In the genomic region with DNA sequence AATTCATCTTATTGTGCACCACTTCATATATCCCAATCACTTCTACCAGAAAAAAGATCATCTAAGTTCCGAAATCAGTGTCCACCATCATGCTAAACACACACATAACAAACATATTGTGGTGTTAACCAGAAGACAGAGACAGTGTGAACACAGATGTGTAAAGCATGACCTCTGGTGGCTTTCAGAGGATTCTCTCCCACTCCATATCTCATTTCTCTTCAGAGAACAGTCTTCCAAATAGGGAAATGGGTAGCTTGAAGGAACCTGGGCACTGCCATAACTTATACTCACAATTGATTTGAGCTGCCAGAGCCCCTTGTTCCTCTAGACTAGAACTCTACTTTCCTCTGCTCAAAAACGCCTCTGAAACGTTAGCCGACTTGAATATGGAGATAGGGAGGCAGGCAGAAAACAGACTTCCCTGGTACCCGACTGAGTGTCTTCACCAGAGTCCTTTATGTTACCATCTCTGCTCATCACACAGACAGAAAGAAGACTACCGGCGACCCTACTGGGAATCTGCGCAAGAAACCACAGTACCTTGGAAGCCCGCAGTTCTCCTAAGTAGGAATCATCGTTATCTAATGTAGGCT, we compare ENCODE assay signal across 8 cellular contexts. TPM values are rescaled to one million over a fixed set of nuclear protein-coding genes. Genes with fewer than 3 reads are reported as not detected.
DNase-seq lines count a peak whose midpoint lies in the region; ATAC-seq and TF ChIP-seq lines count a peak whose summit lies in the region.

No MANE protein-coding gene starts in this region.

- H3K4me3 Mint-ChIP-seq in activated T-helper 1 cell treated with anti-CD3 and anti-CD28 coated beads, Interleukin-12 subunit alpha, Interleukin-12 subunit beta, Interleukin-2, Interleukin-4 antibody, amounts not matched to agents 30 ng/mL and 10 ng/mL and 1 ng/mL, durations not matched to agents 14 hours and 24 hours and 36 hours, result no peak overlapping the region
- H3K4me3 Mint-ChIP-seq in stimulated activated naive B cell treated with anti-CD40 and anti-IgM and Interleukin-4, amounts not matched to agents 10 μg/mL and 1 μg/mL and 100 μg/mL, for 72 hours, result peak overlapping the region; percentile 83

- no peaks in the 10 kb centered on the region for H3K36me3 ChIP-seq in HUES48 (ENCODE audit: control insufficient read depth, insufficient read depth, low read length)
- no peaks in the 10 kb centered on the region for H3K36me3 ChIP-seq in thyroid gland

- H3K4me1 Mint-ChIP-seq in activated T-helper 1 cell treated with anti-CD3 and anti-CD28 coated beads, Interleukin-12 subunit alpha, Interleukin-12 subunit beta, Interleukin-2, Interleukin-4 antibody, amounts not matched to agents 30 ng/mL and 10 ng/mL and 1 ng/mL, durations not matched to agents 14 hours and 24 hours and 36 hours (ENCODE audit: low read depth), result peaks cover 42% of the 10 kb centered on the region
- peaks cover 26 to 32% of the 10 kb centered on the region in 2 donors for H3K4me1 Mint-ChIP-seq in stimulated activated naive B cell treated with anti-CD40 and anti-IgM and Interleukin-4, amounts not matched to agents 10 μg/mL and 1 μg/mL and 100 μg/mL, for 72 hours

- H3K4me3 ChIP-seq in HUES48 (ENCODE audit: low read depth, low read length), result 0 out of 2 replicates have a peak overlapping the region, but pooled peaks have one; percentile 27
- peak overlapping the region; percentile 31 for H3K4me3 ChIP-seq in right cardiac atrium (ENCODE audit: low read length)
- H3K4me3 ChIP-seq in thyroid gland (replicated peaks in 1 of 3), result no peak overlapping the region

- H3K27ac ChIP-seq in HUES48 (ENCODE audit: low read depth, low read length) (no peak overlapping the region), right cardiac atrium (ENCODE audit: low read length) (no peak overlapping the region), thyroid gland (no peak overlapping the region)

- 15% methylated on average over 10 of the region's 10 CpGs for WGBS in right cardiac atrium
- WGBS in thyroid gland, 2 donors, result 25 to 30% methylated on average over 10 of the region's 10 CpGs

- H3K27me3 ChIP-seq in HUES48 (ENCODE audit: control insufficient read depth, insufficient read depth, low read length), result peaks cover 55% of the 10 kb centered on the region
- H3K27me3 ChIP-seq in right cardiac atrium (ENCODE audit: control insufficient read depth, insufficient read depth), result no peaks in the 10 kb centered on the region
- no peaks in the 10 kb centered on the region for H3K27me3 ChIP-seq in thyroid gland

- H3K36me3 Mint-ChIP-seq in activated T-helper 1 cell treated with anti-CD3 and anti-CD28 coated beads, Interleukin-12 subunit alpha, Interleukin-12 subunit beta, Interleukin-2, Interleukin-4 antibody, amounts not matched to agents 30 ng/mL and 10 ng/mL and 1 ng/mL, durations not matched to agents 14 hours and 24 hours and 36 hours (ENCODE audit: low read depth), result peaks cover 2% of the 10 kb centered on the region
- H3K36me3 Mint-ChIP-seq in stimulated activated naive B cell treated with anti-CD40 and anti-IgM and Interleukin-4, amounts not matched to agents 10 μg/mL and 1 μg/mL and 100 μg/mL, for 72 hours, result no peaks in the 10 kb centered on the region

- H3K9ac ChIP-seq in HUES48 (ENCODE audit: low read depth, low read length), result no peak overlapping the region

- intact Hi-C loops in activated T-helper 1 cell treated with anti-CD3 and anti-CD28 coated beads, Interleukin-12 subunit alpha, Interleukin-12 subunit beta, Interleukin-2, Interleukin-4 antibody, amounts not matched to agents 30 ng/mL and 10 ng/mL and 1 ng/mL, durations not matched to agents 14 hours and 24 hours and 36 hours (cut with micrococcal nuclease), result loop anchor here (1.0 to 5.0 kb wide), 6 partner anchors 12 to 284 kb away; partner anchors contain the start of genes CLCC1, GPSM2 and TMEM167B
- intact Hi-C loops in right cardiac atrium (cut with DNase I) (loop anchor here in 1 of 4 donors (10.0 kb wide), 1 partner anchor 77 kb away; no protein-coding TSS in a partner anchor), thyroid gland (cut with DNase I) (loop anchor here (5.0 kb wide), 1 partner anchor 85 kb away; no protein-coding TSS in a partner anchor)

- TF ChIP-seq CTCF in thyroid gland (IDR thresholded peaks at IDR 0.05), result no peak

- H3K9me3 Mint-ChIP-seq in activated T-helper 1 cell treated with anti-CD3 and anti-CD28 coated beads, Interleukin-12 subunit alpha, Interleukin-12 subunit beta, Interleukin-2, Interleukin-4 antibody, amounts not matched to agents 30 ng/mL and 10 ng/mL and 1 ng/mL, durations not matched to agents 14 hours and 24 hours and 36 hours, result no peaks in the 10 kb centered on the region
- H3K9me3 Mint-ChIP-seq in stimulated activated naive B cell treated with anti-CD40 and anti-IgM and Interleukin-4, amounts not matched to agents 10 μg/mL and 1 μg/mL and 100 μg/mL, for 72 hours, result no peaks in the 10 kb centered on the region

- no peak for TF ChIP-seq POLR2A in thyroid gland (IDR thresholded peaks at IDR 0.05)

- in situ Hi-C loops in ACHN (cut with HindIII; ENCODE audit: low pct_ligation_motif_present, low pct_unique_long_range_greater_than_20kb, low sequenced_read_pairs), result no loop called here

- DNase-seq in ACHN (peak; percentile 53), GM03348 (ENCODE audit: low spot score) (peak; percentile 51), right cardiac atrium (no peak), GM19238 (ENCODE audit: insufficient read length, low spot score) (no peak), thyroid gland (no peak)
- DNase-seq in activated T-helper 1 cell treated with anti-CD3 and anti-CD28 coated beads, Interleukin-12 subunit alpha, Interleukin-12 subunit beta, Interleukin-2, Interleukin-4 antibody, amounts not matched to agents 30 ng/mL and 10 ng/mL and 1 ng/mL, durations not matched to agents 14 hours and 24 hours and 36 hours (ENCODE audit: low spot score), result no peak
- DNase-seq in stimulated activated naive B cell treated with anti-CD40 and anti-IgM and Interleukin-4, amounts not matched to agents 10 μg/mL and 1 μg/mL and 100 μg/mL, for 72 hours, result no peak

- no peaks in the 10 kb centered on the region for H3K9me3 ChIP-seq in HUES48 (ENCODE audit: control insufficient read depth, insufficient read depth, low read length)
- H3K9me3 ChIP-seq in right cardiac atrium (ENCODE audit: control insufficient read depth, low read length), result no peaks in the 10 kb centered on the region
- no peaks in the 10 kb centered on the region for H3K9me3 ChIP-seq in thyroid gland

- peak; percentile 44 to 57 for ATAC-seq in right cardiac atrium
- ATAC-seq in stimulated activated naive B cell treated with anti-CD40 and anti-IgM and Interleukin-4, amounts not matched to agents 10 μg/mL and 1 μg/mL and 100 μg/mL, for 72 hours (replicated peaks), result peak; percentile 36 to 42

- peak overlapping the region; percentile 90 for H3K27ac Mint-ChIP-seq in activated T-helper 1 cell treated with anti-CD3 and anti-CD28 coated beads, Interleukin-12 subunit alpha, Interleukin-12 subunit beta, Interleukin-2, Interleukin-4 antibody, amounts not matched to agents 30 ng/mL and 10 ng/mL and 1 ng/mL, durations not matched to agents 14 hours and 24 hours and 36 hours
- H3K27ac Mint-ChIP-seq in stimulated activated naive B cell treated with anti-CD40 and anti-IgM and Interleukin-4, amounts not matched to agents 10 μg/mL and 1 μg/mL and 100 μg/mL, for 72 hours, result peak overlapping the region; percentile 92

- H3K4me1 ChIP-seq in HUES48 (ENCODE audit: control insufficient read depth, insufficient read depth, low read length) (no peaks in the 10 kb centered on the region), right cardiac atrium (ENCODE audit: control insufficient read depth, insufficient read depth, low read length) (peaks cover 3% of the 10 kb centered on the region), thyroid gland (peaks cover 13 to 21% of the 10 kb centered on the region in 2 donors)

- H3K27me3 Mint-ChIP-seq in activated T-helper 1 cell treated with anti-CD3 and anti-CD28 coated beads, Interleukin-12 subunit alpha, Interleukin-12 subunit beta, Interleukin-2, Interleukin-4 antibody, amounts not matched to agents 30 ng/mL and 10 ng/mL and 1 ng/mL, durations not matched to agents 14 hours and 24 hours and 36 hours (ENCODE audit: insufficient read depth), result peaks cover 25% of the 10 kb centered on the region
- H3K27me3 Mint-ChIP-seq in stimulated activated naive B cell treated with anti-CD40 and anti-IgM and Interleukin-4, amounts not matched to agents 10 μg/mL and 1 μg/mL and 100 μg/mL, for 72 hours, result peaks cover 20 to 28% of the 10 kb centered on the region in 2 donors

RNA-seq across cellular contexts. Expression of gene ELAPOR1, which starts 1.8 kb away (rescaled TPM):
- 32.7 and 38.5 TPM in 2 replicates for total RNA-seq in activated T-helper 1 cell treated with anti-CD3 and anti-CD28 coated beads, Interleukin-12 subunit alpha, Interleukin-12 subunit beta, Interleukin-2, Interleukin-4 antibody, amounts not matched to agents 30 ng/mL and 10 ng/mL and 1 ng/mL, durations not matched to agents 14 hours and 24 hours and 36 hours
- total RNA-seq in right cardiac atrium (under 1 TPM; 0.28 to 0.51 (median 0.30) TPM), thyroid gland (10 to 100 TPM in 2 of 4 donors, 1 to 10 TPM in 2; 4.7 to 24.0 (median 12.3) TPM)
- 0.18 TPM for polyA plus RNA-seq in right cardiac atrium

RNA-seq across cellular contexts. Expression of gene TMEM167B, which starts 21.6 kb away (rescaled TPM):
- 26.2 and 27.6 TPM in 2 replicates for total RNA-seq in activated T-helper 1 cell treated with anti-CD3 and anti-CD28 coated beads, Interleukin-12 subunit alpha, Interleukin-12 subunit beta, Interleukin-2, Interleukin-4 antibody, amounts not matched to agents 30 ng/mL and 10 ng/mL and 1 ng/mL, durations not matched to agents 14 hours and 24 hours and 36 hours
- total RNA-seq in right cardiac atrium (10 to 100 TPM; 38.2 to 60.6 (median 48.5) TPM), thyroid gland (10 to 100 TPM; 36.5 to 46.5 (median 39.2) TPM)
- 17.1 TPM for polyA plus RNA-seq in right cardiac atrium

RNA-seq across cellular contexts. Expression of gene TAF13, which starts 36.4 kb away (rescaled TPM):
- total RNA-seq in activated T-helper 1 cell treated with anti-CD3 and anti-CD28 coated beads, Interleukin-12 subunit alpha, Interleukin-12 subunit beta, Interleukin-2, Interleukin-4 antibody, amounts not matched to agents 30 ng/mL and 10 ng/mL and 1 ng/mL, durations not matched to agents 14 hours and 24 hours and 36 hours, result 28.8 and 32.6 TPM in 2 replicates
- total RNA-seq in right cardiac atrium (10 to 100 TPM; 59.2 to 67.3 (median 64.5) TPM), thyroid gland (10 to 100 TPM; 25.6 to 47.1 (median 43.9) TPM)
- 56.7 TPM for polyA plus RNA-seq in right cardiac atrium

Comparison
In these comparisons a context has a peak if more than half of its experiments do, and no peak if none do; other contexts are left out.
1. DNase-seq: peak in ACHN (single experiment) and GM03348 (single experiment); none in activated T-helper 1 cell treated with anti-CD3 and anti-CD28 coated beads, Interleukin-12 subunit alpha, Interleukin-12 subunit beta, Interleukin-2, Interleukin-4 antibody, amounts not matched to agents 30 ng/mL and 10 ng/mL and 1 ng/mL, durations not matched to agents 14 hours and 24 hours and 36 hours (single experiment), right cardiac atrium (0 of 3), stimulated activated naive B cell treated with anti-CD40 and anti-IgM and Interleukin-4, amounts not matched to agents 10 μg/mL and 1 μg/mL and 100 μg/mL, for 72 hours (single experiment), GM19238 (single experiment) and thyroid gland (0 of 2).
2. H3K4me3 ChIP-seq: peak in HUES48 (single experiment) and right cardiac atrium (single experiment); none in thyroid gland (0 of 3).